22 cellular contexts compared by ENCODE assay signal in genomic region chr7:112184455-112184854, GRCh38. TPM values are rescaled to one million over a fixed set of nuclear protein-coding genes. Genes with fewer than 3 reads are reported as not detected.
DNase-seq lines count a peak whose midpoint lies in the region; FAIRE-seq and TF ChIP-seq lines count a peak whose summit lies in the region.
"Had no signal": no experiment of that assay in that cellular context is flagged by ENCODE, and none has a peak within 500 bp of the region (broad histone marks: within the 10 kb centered on the region; RNA-seq: fewer than 3 reads in every experiment).

No MANE protein-coding gene starts in this region.

- no peak overlapping the region for H2AFZ ChIP-seq in Loucy (ENCODE audit: low read length)

- H3K27ac ChIP-seq in cingulate gyrus (ENCODE audit: low read depth, low read length) (peak overlapping the region; percentile 91), layer of hippocampus (ENCODE audit: low read depth, low read length) (peak overlapping the region; percentile 76), SJCRH30 (no peak overlapping the region)
- H3K27ac ChIP-seq: HL-60, KMS-11 had no signal

- H3F3A ChIP-seq in Loucy (ENCODE audit: low read depth): no peaks in the 10 kb centered on the region

- peak overlapping the region; percentile 65 for H3K4me2 ChIP-seq in Loucy (ENCODE audit: low read depth, low read length, poor library complexity, severe bottlenecking)
- H3K4me2 ChIP-seq: KMS-11 had no signal

- H3K9me3 ChIP-seq in Loucy (ENCODE audit: insufficient read depth, low read depth, low read length) (no peaks in the 10 kb centered on the region), SJCRH30 (replicated peaks) (no peaks in the 10 kb centered on the region)

- H3K4me3 ChIP-seq in Loucy (ENCODE audit: low read length, poor library complexity, severe bottlenecking) (no peak overlapping the region), SJCRH30 (no peak overlapping the region)

- no peaks in the 10 kb centered on the region for H3K79me2 ChIP-seq in Loucy (ENCODE audit: insufficient read depth, low read length)

- no peaks in the 10 kb centered on the region for H3K27me3 ChIP-seq in Loucy (ENCODE audit: insufficient read depth, low read length, poor library complexity, severe bottlenecking)
- no peaks in the 10 kb centered on the region for H3K27me3 ChIP-seq in layer of hippocampus (ENCODE audit: control insufficient read depth, insufficient read depth, low read length)
- no peaks in the 10 kb centered on the region for H3K27me3 ChIP-seq in SJCRH30

- H3K4me1 ChIP-seq in Loucy (ENCODE audit: insufficient read depth, low read length, poor library complexity, severe bottlenecking): peaks cover 26% of the 10 kb centered on the region
- peaks cover 10% of the 10 kb centered on the region for H3K4me1 ChIP-seq in SJCRH30

- in situ Hi-C loops in KBM-7 (cut with MboI; ENCODE audit: low pct_unique_long_range_greater_than_20kb, low sequenced_read_pairs): no loop called here

- H3K36me3 ChIP-seq in Loucy (ENCODE audit: insufficient read depth, low read length) (no peaks in the 10 kb centered on the region), SJCRH30 (no peaks in the 10 kb centered on the region)

- H4K20me1 ChIP-seq in Loucy (ENCODE audit: insufficient read depth, low read length, poor library complexity, severe bottlenecking): no peaks in the 10 kb centered on the region

- H3K9me2 ChIP-seq in Loucy (replicated peaks; ENCODE audit: low read depth, low read length): no peaks in the 10 kb centered on the region

- DNase-seq in putamen (ENCODE audit: low spot score): peak; percentile 58
- DNase-seq in SJCRH30: no peak
- DNase-seq in KBM-7: no peak
- no peak for DNase-seq in NCI-H2171 treated with DMSO at 0.1 percent for 48 hours (lab: John Stamatoyannopoulos, UW)
- no peak for DNase-seq in GM19239 (ENCODE audit: insufficient read length, low spot score)
- DNase-seq: 8988T; Calu3; CD8-positive, alpha-beta T cell; GDM1; GOT3; HCEC 1CT; MV-4-11; NCI-H1105 treated with DMSO at 0.1 percent for 48 hours; NCI-H187; NCI-H510A; NK-92 treated with Interleukin-12 subunit alpha and Interleukin-12 subunit beta, amount 100 ng/mL, for 24 hours; SIG-M5 had no signal

- H3K9ac ChIP-seq in Loucy (ENCODE audit: low read depth, low read length, poor library complexity, severe bottlenecking): no peak overlapping the region
- H3K9ac ChIP-seq: KMS-11 had no signal

- no peak for FAIRE-seq in GM19239 (lab: Jason Lieb, UNC)

- no peak for TF ChIP-seq CTCF in Loucy (conservative IDR thresholded peaks at IDR 0.05; ENCODE audit: low read length)

RNA-seq across cellular contexts. Expression of gene DOCK4, which starts 21.7 kb away (rescaled TPM):
- total RNA-seq in SJCRH30 (2014; rRNA removed; shearing (Covaris generic)): 8.3 and 11.4 TPM in 2 replicates

RNA-seq across cellular contexts. Expression of gene ZNF277, which starts 22.0 kb away (rescaled TPM):
- 29.0 and 29.7 TPM in 2 replicates for total RNA-seq in SJCRH30 (2014; rRNA removed; shearing (Covaris generic))
